ENCODE assay signal across 20 cellular contexts in genomic region chr20:48453477-48454093, GRCh38.
DNase-seq lines count a peak whose midpoint lies in the region; ATAC-seq and TF ChIP-seq lines count a peak whose summit lies in the region.
"Had no signal": no experiment of that assay in that cellular context is flagged by ENCODE, and none has a peak within 500 bp of the region (broad histone marks: within the 10 kb centered on the region; RNA-seq: fewer than 3 reads in every experiment).

No MANE protein-coding gene starts in this region.

- no peak overlapping the region for H3K27ac Mint-ChIP-seq in MCF 10A (ENCODE audit: low read depth, unreplicated experiment)
- H3K27ac Mint-ChIP-seq: CD4-positive, CD25-positive, alpha-beta regulatory T cell; CD8-positive, alpha-beta memory T cell; GM23338 had no signal

- H3K9me3 Mint-ChIP-seq in MCF 10A (ENCODE audit: unreplicated experiment) = no peaks in the 10 kb centered on the region
- H3K9me3 Mint-ChIP-seq: CD8-positive, alpha-beta memory T cell; GM23338 had no signal

- no peaks in the 10 kb centered on the region for H3K9me3 ChIP-seq in breast epithelium
- no peaks in the 10 kb centered on the region for H3K9me3 ChIP-seq in upper lobe of right lung
- H3K9me3 ChIP-seq: A549, Caco-2 had no signal

- CTCF ChIA-PET in MCF 10A (lab: Yijun Ruan, JAX) = interaction anchor here (0.9 kb wide), 1 partner anchor 23 kb away, joined by 3 read pairs; no protein-coding TSS in a partner anchor
- CTCF ChIA-PET in RWPE1 (lab: Yijun Ruan, JAX) = interaction anchor here (0.6 to 2.8 kb wide), 3 partner anchors 49 to 168 kb away, joined by 3 to 31 read pairs (median 3); no protein-coding TSS in a partner anchor

- peak; percentile 24 for DNase-seq in MCF 10A (ENCODE audit: unreplicated experiment)
- no peak for DNase-seq in breast epithelium (ENCODE audit: low spot score in 2 of 2)
- DNase-seq in HT1080 (ENCODE audit: low read depth) = peak; percentile 21
- DNase-seq in RWPE1 (ENCODE audit: low spot score) = peak; percentile 92
- peak; percentile 36 for DNase-seq in upper lobe of right lung
- no peak for DNase-seq in mesenteric fat pad (ENCODE audit: low spot score)
- DNase-seq in D341Med (ENCODE audit: low spot score) = no peak
- DNase-seq: AML-193; Caco-2; CD4-positive, CD25-positive, alpha-beta regulatory T cell; CD8-positive, alpha-beta memory T cell; DMS153; DMS79; GDM1; HCEC 1CT had no signal

- BruUV-seq in MCF 10A (replicated peaks; lab: Mats Ljungman, UMichigan) = no TSS peak

- no peak for TF ChIP-seq POLR2A in breast epithelium (IDR thresholded peaks at IDR 0.05)

- H3K4me3 Mint-ChIP-seq in MCF 10A (ENCODE audit: unreplicated experiment) = no peak overlapping the region
- H3K4me3 Mint-ChIP-seq: CD4-positive, CD25-positive, alpha-beta regulatory T cell; CD8-positive, alpha-beta memory T cell; GM23338 had no signal

- peaks cover 11% of the 10 kb centered on the region for H3K4me1 Mint-ChIP-seq in MCF 10A (ENCODE audit: insufficient read depth, unreplicated experiment)
- H3K4me1 Mint-ChIP-seq: CD4-positive, CD25-positive, alpha-beta regulatory T cell; CD8-positive, alpha-beta memory T cell had no signal

- H3K27me3 ChIP-seq in breast epithelium = peaks cover 0 to 24% of the 10 kb centered on the region in 2 donors
- H3K27me3 ChIP-seq in upper lobe of right lung = peaks cover 5% of the 10 kb centered on the region

- H3K27me3 Mint-ChIP-seq in MCF 10A (ENCODE audit: insufficient read depth, unreplicated experiment) = peaks cover 17% of the 10 kb centered on the region

- intact Hi-C loops in MCF 10A (cut with micrococcal nuclease) (no loop called here), breast epithelium (cut with DNase I; ENCODE audit: low total_unique reads) (no loop called here), upper lobe of right lung (cut with DNase I) (no loop called here)

- H3K36me3 ChIP-seq in breast epithelium (no peaks in the 10 kb centered on the region), upper lobe of right lung (no peaks in the 10 kb centered on the region)

- TF ChIP-seq CTCF in MCF 10A (IDR thresholded peaks at IDR 0.05; ENCODE audit: unreplicated experiment) = no peak
- TF ChIP-seq CTCF in breast epithelium (IDR thresholded peaks at IDR 0.05) = no peak
- no peak for TF ChIP-seq CTCF in RWPE1 (conservative IDR thresholded peaks at IDR 0.05; ENCODE audit: low read depth)
- no peak for TF ChIP-seq CTCF in upper lobe of right lung (IDR thresholded peaks at IDR 0.05)

- H3K27ac ChIP-seq in breast epithelium (no peak overlapping the region), RWPE1 (no peak overlapping the region), upper lobe of right lung (no peak overlapping the region)
- H3K27ac ChIP-seq: 22Rv1, A549, HL-60 had no signal

- H3K4me1 ChIP-seq in breast epithelium (no peaks in the 10 kb centered on the region), upper lobe of right lung (no peaks in the 10 kb centered on the region)
- H3K4me1 ChIP-seq: A549, Caco-2 had no signal

- H3K4me3 ChIP-seq in breast epithelium = no peak overlapping the region
- H3K4me3 ChIP-seq in upper lobe of right lung = no peak overlapping the region
- H3K4me3 ChIP-seq: A549, GM23338 had no signal

- H3K36me3 Mint-ChIP-seq in MCF 10A (ENCODE audit: insufficient read depth, unreplicated experiment) = no peaks in the 10 kb centered on the region
- H3K36me3 Mint-ChIP-seq: CD4-positive, CD25-positive, alpha-beta regulatory T cell; CD8-positive, alpha-beta memory T cell had no signal

- POLR2A ChIA-PET in MCF 10A (lab: Yijun Ruan, JAX) (no interaction called here), RWPE1 (lab: Yijun Ruan, JAX; ENCODE audit: low non-redundant PET) (no interaction called here)

- ATAC-seq in upper lobe of right lung = no peak
- no peak for ATAC-seq in HG03457 (IDR thresholded peaks at IDR 0.05; ENCODE audit: unreplicated experiment)
- ATAC-seq: A549, GM23338 had no signal

Comparison
In these comparisons a context has a peak if more than half of its experiments do, and no peak if none do; other contexts are left out.
1. DNase-seq: peak in MCF 10A (single experiment), HT1080 (single experiment), RWPE1 (single experiment) and upper lobe of right lung (single experiment); none in breast epithelium (0 of 2), mesenteric fat pad (single experiment) and D341Med (single experiment).